Comparison of ENCODE assay signal across 8 cellular contexts in genomic region chr9:27726244-27727141, GRCh38.
DNase-seq lines count a peak whose midpoint lies in the region; ATAC-seq and TF ChIP-seq lines count a peak whose summit lies in the region.

No MANE protein-coding gene starts in this region.

- peak; percentile 52 to 82 (median 66) for TF ChIP-seq CTCF in heart left ventricle (IDR thresholded peaks at IDR 0.05)

- no peak overlapping the region for H3K27ac Mint-ChIP-seq in activated naive CD4-positive, alpha-beta T cell treated with anti-CD3 and anti-CD28 coated beads for 36 hours

- no peaks in the 10 kb centered on the region for H3K9me3 Mint-ChIP-seq in activated naive CD4-positive, alpha-beta T cell treated with anti-CD3 and anti-CD28 coated beads for 36 hours

- intact Hi-C loops in activated naive CD4-positive, alpha-beta T cell treated with anti-CD3 and anti-CD28 coated beads for 36 hours (cut with micrococcal nuclease), result loop anchor here (1.0 to 5.0 kb wide), 4 partner anchors 61 to 394 kb away; no protein-coding TSS in a partner anchor
- intact Hi-C loops in heart left ventricle (cut with DNase I), result loop anchor here in 9 of 10 donors (5.0 to 10.0 kb wide), 2 partner anchors 346 to 348 kb away; no protein-coding TSS in a partner anchor

- H3K9me3 ChIP-seq in heart left ventricle, result no peaks in the 10 kb centered on the region

- H3K36me3 ChIP-seq in heart left ventricle, result no peaks in the 10 kb centered on the region

- no peak overlapping the region for H3K4me3 ChIP-seq in heart left ventricle

- ATAC-seq in GM19467 (IDR thresholded peaks at IDR 0.05; ENCODE audit: unreplicated experiment) (peak; percentile 81), heart left ventricle (peak in 3 of 4 donors; percentile 57 to 75 (median 59)), GM21825 (IDR thresholded peaks at IDR 0.05; ENCODE audit: unreplicated experiment) (no peak)

- DNase-seq in DMS114 treated with DMSO at 0.1 percent for 48 hours (lab: John Stamatoyannopoulos, UW; ENCODE audit: unreplicated experiment), result peak; percentile 6
- DNase-seq in HuH-7 (ENCODE audit: low spot score), result peak; percentile 12
- peak; percentile 7 for DNase-seq in OCI-M2 (lab: John Stamatoyannopoulos, UW; ENCODE audit: unreplicated experiment)
- DNase-seq in activated naive CD4-positive, alpha-beta T cell treated with anti-CD3 and anti-CD28 coated beads for 36 hours, result peak; percentile 75
- DNase-seq in heart left ventricle, result peak in 4 of 5 donors; percentile 19 to 45 (median 32)
- DNase-seq in putamen (ENCODE audit: low spot score), result peak; percentile 75

- H3K27ac ChIP-seq in heart left ventricle, result no peak overlapping the region

- TF ChIP-seq POLR2A in heart left ventricle (IDR thresholded peaks at IDR 0.05), result no peak

- no peaks in the 10 kb centered on the region for H3K4me1 Mint-ChIP-seq in activated naive CD4-positive, alpha-beta T cell treated with anti-CD3 and anti-CD28 coated beads for 36 hours (ENCODE audit: low read depth)

- H3K4me1 ChIP-seq in heart left ventricle, result no peaks in the 10 kb centered on the region

- WGBS in heart left ventricle, 4 donors, result 4 to 8% (median 6%) methylated on average over 5 of the region's 5 CpGs

- H3K36me3 Mint-ChIP-seq in activated naive CD4-positive, alpha-beta T cell treated with anti-CD3 and anti-CD28 coated beads for 36 hours (ENCODE audit: low read depth), result no peaks in the 10 kb centered on the region

- CTCF ChIA-PET in activated naive CD4-positive, alpha-beta T cell treated with anti-CD3 and anti-CD28 coated beads for 36 hours (lab: Charles Lee), result interaction anchor here (0.6 to 1.1 kb wide), 5 partner anchors 12 to 887 kb away, joined by 3 to 8 read pairs (median 3); no protein-coding TSS in a partner anchor

- H3K4me3 Mint-ChIP-seq in activated naive CD4-positive, alpha-beta T cell treated with anti-CD3 and anti-CD28 coated beads for 36 hours, result no peak overlapping the region

- peaks cover 0 to 3% (median 0%) of the 10 kb centered on the region in 9 donors for H3K27me3 ChIP-seq in heart left ventricle

- H3K27me3 Mint-ChIP-seq in activated naive CD4-positive, alpha-beta T cell treated with anti-CD3 and anti-CD28 coated beads for 36 hours (ENCODE audit: low read depth), result peaks cover 8% of the 10 kb centered on the region

Comparison
In these comparisons a context has a peak if more than half of its experiments do, and no peak if none do; other contexts are left out.
1. DNase-seq: peak in every context shown above with its lines; median percentile 75 in activated naive CD4-positive, alpha-beta T cell treated with anti-CD3 and anti-CD28 coated beads for 36 hours; 75 in putamen; 32 in heart left ventricle; 12 in HuH-7; 7 in OCI-M2; 6 in DMS114 treated with DMSO at 0.1 percent for 48 hours.